In genomic region chr22:37256075-37256726, GRCh38 we compare ENCODE assay signal across 25 cellular contexts. TPM values are rescaled to one million over a fixed set of nuclear protein-coding genes. Genes with fewer than 3 reads are reported as not detected.
A peak's percentile ranks its signal among the peaks of the same experiment; 100 is the strongest.
DNase-seq lines count a peak whose midpoint lies in the region; ATAC-seq, FAIRE-seq and TF ChIP-seq lines count a peak whose summit lies in the region.
"Had no signal": no experiment of that assay in that cellular context is flagged by ENCODE, and none has a peak within 500 bp of the region (broad histone marks: within the 10 kb centered on the region; RNA-seq: fewer than 3 reads in every experiment).

No MANE protein-coding gene starts in this region.

- no peak overlapping the region for H3K4me3 ChIP-seq in neuronal stem cell (ENCODE audit: low read length in 2 of 2)
- no peak overlapping the region for H3K4me3 ChIP-seq in CD8-positive, alpha-beta T cell (ENCODE audit: low read depth, low read length)
- H3K4me3 ChIP-seq: adrenal gland, pancreas, transverse colon had no signal

- no peak overlapping the region for H3K14ac ChIP-seq in neuronal stem cell (ENCODE audit: low read length)

- H3K27me3 ChIP-seq in neuronal stem cell (ENCODE audit: control insufficient read depth in 3 of 3, insufficient read depth in 3 of 3, low read depth in 1 of 3, low read length in 3 of 3) = peaks cover 0 to 21% (median 2%) of the 10 kb centered on the region in 3 experiments
- no peaks in the 10 kb centered on the region for H3K27me3 ChIP-seq in CD8-positive, alpha-beta T cell (ENCODE audit: insufficient read depth, low read length)
- H3K27me3 ChIP-seq: foreskin keratinocyte had no signal

- no CpG with 5 or more reads among the region's 10 CpGs for WGBS in neuronal stem cell (ENCODE audit: extremely low coverage in 2 of 2, insufficient read length in 2 of 2, insufficient replicate concordance in 1 of 2), 2 donors

- no peak for TF ChIP-seq POLR2A in GM12892 (IDR thresholded peaks at IDR 0.05; ENCODE audit: low read depth, low read length)

- H3K4ac ChIP-seq in neuronal stem cell (ENCODE audit: low read length) = no peak overlapping the region

- peaks cover 47% of the 10 kb centered on the region for H3K4me1 Mint-ChIP-seq in Calu3 (ENCODE audit: low read depth, unreplicated experiment)
- peaks cover 27% of the 10 kb centered on the region for H3K4me1 Mint-ChIP-seq in activated T-helper 17 cell treated with anti-CD3 and anti-CD28 coated beads, Interleukin-2, amount 50 U/mL, for 72 hours
- H3K4me1 Mint-ChIP-seq in CD8-positive, alpha-beta T cell (ENCODE audit: low read depth) = peaks cover 23% of the 10 kb centered on the region

- H2AK5ac ChIP-seq in neuronal stem cell (ENCODE audit: low read depth, low read length) = peak overlapping the region; percentile 26

- H2BK5ac ChIP-seq in neuronal stem cell (ENCODE audit: low read length) = peak overlapping the region; percentile 67

- peaks cover 12% of the 10 kb centered on the region for H3K27me3 Mint-ChIP-seq in Calu3 (ENCODE audit: unreplicated experiment)
- H3K27me3 Mint-ChIP-seq in activated T-helper 17 cell treated with anti-CD3 and anti-CD28 coated beads, Interleukin-2, amount 50 U/mL, for 72 hours = no peaks in the 10 kb centered on the region
- H3K27me3 Mint-ChIP-seq in CD8-positive, alpha-beta T cell (ENCODE audit: low read depth) = no peaks in the 10 kb centered on the region

- no TSS peak for BruUV-seq in Calu3 (replicated peaks; lab: Mats Ljungman, UMichigan)

- FAIRE-seq in GM12892 (lab: Jason Lieb, UNC) = peak; percentile 24
- FAIRE-seq: pancreas had no signal

- no peak overlapping the region for H3K4me2 ChIP-seq in neuronal stem cell (ENCODE audit: insufficient read depth, low read length, poor library complexity, severe bottlenecking)

- H3K27ac Mint-ChIP-seq in Calu3 (ENCODE audit: unreplicated experiment) = peak overlapping the region; percentile 15
- H3K27ac Mint-ChIP-seq in activated T-helper 17 cell treated with anti-CD3 and anti-CD28 coated beads, Interleukin-2, amount 50 U/mL, for 72 hours = peak overlapping the region; percentile 88
- H3K27ac Mint-ChIP-seq in CD8-positive, alpha-beta T cell = no peak overlapping the region

- intact Hi-C loops in Calu3 (cut with micrococcal nuclease; ENCODE audit: unreplicated experiment) = loop anchor here (10.0 kb wide), 1 partner anchor 91 kb away; no protein-coding TSS in a partner anchor
- intact Hi-C loops in CD8-positive, alpha-beta T cell (cut with DNase I, micrococcal nuclease) = no loop called here

- H3K4me1 ChIP-seq in neuronal stem cell (ENCODE audit: control insufficient read depth in 2 of 2, insufficient read depth in 1 of 2, low read depth in 1 of 2, low read length in 2 of 2) = peaks cover 1 to 9% of the 10 kb centered on the region in 2 donors
- H3K4me1 ChIP-seq in CD8-positive, alpha-beta T cell (ENCODE audit: insufficient read depth, low read length) = peaks cover 20% of the 10 kb centered on the region
- H3K4me1 ChIP-seq: adrenal gland, pancreas had no signal

- H3K23ac ChIP-seq in neuronal stem cell (ENCODE audit: low read depth, low read length, poor library complexity) = no peak overlapping the region

- DNase-seq in Calu3 (no peak), GM12892 (ENCODE audit: insufficient read length) (no peak), neuronal stem cell (ENCODE audit: low spot score) (no peak), GM19238 (ENCODE audit: insufficient read length, low spot score) (no peak)
- DNase-seq in CD8-positive, alpha-beta T cell = no peak
- DNase-seq: activated CD4-positive, CD25-positive, alpha-beta regulatory T cell treated with anti-CD3 and anti-CD28 coated beads, Interleukin-2, amount 50 U/mL, for 72 hours; activated CD8-positive, alpha-beta memory T cell treated with anti-CD3 and anti-CD28 coated beads for 24 hours; activated T-cell treated with anti-CD3 and anti-CD28 coated beads, Interleukin-2, amount 50 U/mL, for 72 hours; adrenal gland; DND-41; foreskin keratinocyte; NCI-H1105 treated with DMSO at 0.1 percent for 48 hours; NCI-H510A treated with DMSO at 0.1 percent for 48 hours; pancreas; stimulated activated naive CD4-positive, alpha-beta T cell treated with Interleukin-2 at 50 U/mL for 16 hours; transverse colon had no signal

- no peaks in the 10 kb centered on the region for H3K79me1 ChIP-seq in neuronal stem cell (ENCODE audit: low read depth, low read length)

- no peak for ATAC-seq in activated T-helper 17 cell treated with anti-CD3 and anti-CD28 coated beads, Interleukin-2, amount 50 U/mL, for 72 hours (replicated peaks)
- ATAC-seq in HG03571 (IDR thresholded peaks at IDR 0.05; ENCODE audit: unreplicated experiment) = no peak
- no peak for ATAC-seq in CD8-positive, alpha-beta T cell
- ATAC-seq: activated T-cell treated with anti-CD3 and anti-CD28 coated beads, Interleukin-2, amount 50 U/mL, for 72 hours; foreskin keratinocyte; sciatic nerve had no signal

- no peak overlapping the region for H2BK120ac ChIP-seq in neuronal stem cell (ENCODE audit: low read depth, low read length)

- H2BK15ac ChIP-seq in neuronal stem cell (ENCODE audit: low read length) = peak overlapping the region; percentile 54

- H3K4me3 Mint-ChIP-seq in Calu3 (ENCODE audit: low read depth, unreplicated experiment) = no peak overlapping the region
- H3K4me3 Mint-ChIP-seq in activated T-helper 17 cell treated with anti-CD3 and anti-CD28 coated beads, Interleukin-2, amount 50 U/mL, for 72 hours = peak overlapping the region; percentile 55
- no peak overlapping the region for H3K4me3 Mint-ChIP-seq in CD8-positive, alpha-beta T cell

- H2AFZ ChIP-seq in neuronal stem cell (ENCODE audit: low read length) = no peak overlapping the region

- H3K9me3 Mint-ChIP-seq in Calu3 (ENCODE audit: low read depth, unreplicated experiment) = no peaks in the 10 kb centered on the region
- no peaks in the 10 kb centered on the region for H3K9me3 Mint-ChIP-seq in activated T-helper 17 cell treated with anti-CD3 and anti-CD28 coated beads, Interleukin-2, amount 50 U/mL, for 72 hours
- H3K9me3 Mint-ChIP-seq in CD8-positive, alpha-beta T cell = no peaks in the 10 kb centered on the region
- H3K9me3 Mint-ChIP-seq: activated T-cell treated with anti-CD3 and anti-CD28 coated beads, Interleukin-2, amount 50 U/mL, for 72 hours had no signal

- no peak overlapping the region for H3K27ac ChIP-seq in neuronal stem cell (replicated peaks; ENCODE audit: low read length)
- no peak overlapping the region for H3K27ac ChIP-seq in CD8-positive, alpha-beta T cell (ENCODE audit: low read depth, low read length)
- H3K27ac ChIP-seq: adrenal gland, pancreas, transverse colon had no signal

- H3K9ac ChIP-seq in neuronal stem cell (ENCODE audit: low read depth, low read length, poor library complexity) = no peak overlapping the region

- no peaks in the 10 kb centered on the region for H3K36me3 Mint-ChIP-seq in Calu3 (ENCODE audit: insufficient read depth, unreplicated experiment)
- no peaks in the 10 kb centered on the region for H3K36me3 Mint-ChIP-seq in activated T-helper 17 cell treated with anti-CD3 and anti-CD28 coated beads, Interleukin-2, amount 50 U/mL, for 72 hours (ENCODE audit: low read depth)
- H3K36me3 Mint-ChIP-seq in CD8-positive, alpha-beta T cell = no peaks in the 10 kb centered on the region

- H4K8ac ChIP-seq in neuronal stem cell (ENCODE audit: low read depth, low read length) = no peak overlapping the region

- CTCF ChIA-PET in Calu3 (lab: Charles Lee) = interaction anchor here (0.6 kb wide), 1 partner anchor 388 kb away, joined by 4 read pairs; no protein-coding TSS in a partner anchor
- CTCF ChIA-PET in CD8-positive, alpha-beta T cell (lab: Charles Lee) = interaction anchor here (0.7 to 1.1 kb wide), 3 partner anchors 10 to 56 kb away, joined by 3 to 5 read pairs (median 4); no protein-coding TSS in a partner anchor

- H3K18ac ChIP-seq in neuronal stem cell (ENCODE audit: low read length) = no peak overlapping the region

- no peak for TF ChIP-seq CTCF in Calu3 (IDR thresholded peaks at IDR 0.05; ENCODE audit: unreplicated experiment)
- no peak for TF ChIP-seq CTCF in CD8-positive, alpha-beta T cell (IDR thresholded peaks at IDR 0.05)

- no peaks in the 10 kb centered on the region for H3K9me3 ChIP-seq in neuronal stem cell (replicated peaks in 1 of 2; ENCODE audit: control insufficient read depth in 2 of 2, insufficient read depth in 1 of 2, low read depth in 1 of 2, low read length in 2 of 2)
- H3K9me3 ChIP-seq in CD8-positive, alpha-beta T cell (ENCODE audit: low read length) = no peaks in the 10 kb centered on the region
- H3K9me3 ChIP-seq: adrenal gland, pancreas, transverse colon had no signal

- POLR2A ChIA-PET in CD8-positive, alpha-beta T cell (lab: Charles Lee) = interaction anchor here (0.6 to 1.0 kb wide), 2 partner anchors 12 to 37 kb away, joined by 3 read pairs; partner anchors contain the start of gene RAC2

- peak overlapping the region; percentile 48 for H2BK12ac ChIP-seq in neuronal stem cell (ENCODE audit: low read length)

- H3K36me3 ChIP-seq in neuronal stem cell (replicated peaks in 1 of 2; ENCODE audit: control insufficient read depth in 2 of 2, insufficient read depth in 2 of 2, low read length in 2 of 2) = no peaks in the 10 kb centered on the region
- no peaks in the 10 kb centered on the region for H3K36me3 ChIP-seq in CD8-positive, alpha-beta T cell (ENCODE audit: insufficient read depth, low read length)
- H3K36me3 ChIP-seq: adrenal gland, pancreas, transverse colon had no signal

- no peak overlapping the region for H4K91ac ChIP-seq in neuronal stem cell (ENCODE audit: low read depth, low read length, poor library complexity)

RNA-seq across cellular contexts. Expression of gene RAC2, which starts 12.1 kb away (rescaled TPM):
- total RNA-seq in Calu3 (2022) = 21.0 and 24.0 TPM in 2 replicates
- polyA plus RNA-seq in GM12892 (2012; ENCODE audit: missing spikeins) = 247 TPM
- 1,000 to 10,000 TPM in 1 of 2 donors, 100 to 1,000 TPM in 1; 674 to 1,069 TPM for total RNA-seq in activated T-helper 17 cell treated with anti-CD3 and anti-CD28 coated beads, Interleukin-2, amount 50 U/mL, for 72 hours
- 1.2 TPM for polyA plus RNA-seq in neuronal stem cell (2013, experiment 1 of 2)
- polyA plus RNA-seq in neuronal stem cell (2013, experiment 2 of 2) = 1.1 TPM
- 100 to 1,000 TPM; 152 to 159 TPM for total RNA-seq in CD8-positive, alpha-beta T cell

RNA-seq across cellular contexts. Expression of gene CYTH4, which starts 26.1 kb away (rescaled TPM):
- 0.38 and 0.59 TPM in 2 replicates for total RNA-seq in Calu3 (2022)
- 12.8 TPM for polyA plus RNA-seq in GM12892 (2012; ENCODE audit: missing spikeins)
- 100 to 1,000 TPM in 1 of 2 donors, 10 to 100 TPM in 1; 53.7 to 124 TPM for total RNA-seq in activated T-helper 17 cell treated with anti-CD3 and anti-CD28 coated beads, Interleukin-2, amount 50 U/mL, for 72 hours
- not detected for polyA plus RNA-seq in neuronal stem cell (2013, experiment 1 of 2)
- polyA plus RNA-seq in neuronal stem cell (2013, experiment 2 of 2) = not detected
- 100 to 1,000 TPM; 129 to 143 TPM for total RNA-seq in CD8-positive, alpha-beta T cell
- total RNA-seq: epithelial cell of proximal tubule, LHCN-M2, lung microvascular endothelial cell had no signal

RNA-seq across cellular contexts. Expression of gene SSTR3, which starts 43.9 kb away (rescaled TPM):
- not detected in 2 replicates for total RNA-seq in Calu3 (2022)
- 2.8 TPM for polyA plus RNA-seq in GM12892 (2012; ENCODE audit: missing spikeins)
- 10 to 100 TPM in 1 of 2 donors, 1 to 10 TPM in 1; 2.6 to 16.2 TPM for total RNA-seq in activated T-helper 17 cell treated with anti-CD3 and anti-CD28 coated beads, Interleukin-2, amount 50 U/mL, for 72 hours
- 0.22 TPM for polyA plus RNA-seq in neuronal stem cell (2013, experiment 1 of 2)
- 0.28 TPM for polyA plus RNA-seq in neuronal stem cell (2013, experiment 2 of 2)
- total RNA-seq in CD8-positive, alpha-beta T cell = 1 to 10 TPM; 2.6 to 3.1 TPM
- total RNA-seq: dermis microvascular lymphatic vessel endothelial cell, epithelial cell of proximal tubule, foreskin keratinocyte, H4, HT1080, LHCN-M2, lung microvascular endothelial cell, sciatic nerve had no signal
- polyA plus RNA-seq: foreskin keratinocyte had no signal

Comparison
In these comparisons a context has a peak if more than half of its experiments do, and no peak if none do; other contexts are left out.
1. RNA of gene RAC2, which starts 12.1 kb away (total RNA-seq): 674 to 1,069 TPM in activated T-helper 17 cell treated with anti-CD3 and anti-CD28 coated beads, Interleukin-2, amount 50 U/mL, for 72 hours; 152 to 159 TPM in CD8-positive, alpha-beta T cell and 21.0 to 24.0 TPM in Calu3; every median in the first group is over 4 times any median in the second.
2. RNA of gene CYTH4, which starts 26.1 kb away (total RNA-seq): 129 to 143 TPM in CD8-positive, alpha-beta T cell and 53.7 to 124 TPM in activated T-helper 17 cell treated with anti-CD3 and anti-CD28 coated beads, Interleukin-2, amount 50 U/mL, for 72 hours; 0.38 to 0.59 TPM in Calu3; every median in the first group is over 10 times any median in the second.